Comparison of ENCODE assay signal across 9 cellular contexts in genomic region chr7:151550601-151551286, GRCh38. TPM values are rescaled to one million over a fixed set of nuclear protein-coding genes. Genes with fewer than 3 reads are reported as not detected.
DNase-seq lines count a peak whose midpoint lies in the region; ATAC-seq and TF ChIP-seq lines count a peak whose summit lies in the region.
"Had no signal": no experiment of that assay in that cellular context is flagged by ENCODE, and none has a peak within 500 bp of the region (broad histone marks: within the 10 kb centered on the region; RNA-seq: fewer than 3 reads in every experiment).

No MANE protein-coding gene starts in this region.

- in situ Hi-C loops in astrocyte of the cerebellum (cut with HindIII; ENCODE audit: low sequenced_read_pairs) = no loop called here

- no peaks in the 10 kb centered on the region for H3K36me3 ChIP-seq in esophagus squamous epithelium

- H3K27ac ChIP-seq in substantia nigra (ENCODE audit: low read depth, low read length, poor library complexity, severe bottlenecking) (no peak overlapping the region), esophagus squamous epithelium (no peak overlapping the region)

- no peak for TF ChIP-seq CTCF in AG04449 (IDR thresholded peaks at IDR 0.05; ENCODE audit: insufficient read depth, low read length, missing control alignments)
- TF ChIP-seq CTCF in astrocyte of the cerebellum (IDR thresholded peaks at IDR 0.05; ENCODE audit: low read depth, low read length, missing control alignments) = no peak
- no peak for TF ChIP-seq CTCF in esophagus squamous epithelium (IDR thresholded peaks at IDR 0.05)

- DNase-seq in AG04449 (ENCODE audit: low read depth, low spot score) (peak; percentile 67), astrocyte of the cerebellum (ENCODE audit: low read depth) (peak; percentile 48), kidney glomerular epithelial cell (lab: John Stamatoyannopoulos, UW) (peak; percentile 96), left ventricle myocardium superior (no peak), NK-92 (lab: John Stamatoyannopoulos, UW; ENCODE audit: unreplicated experiment) (no peak), substantia nigra (lab: John Stamatoyannopoulos, UW) (no peak), esophagus squamous epithelium (lab: John Stamatoyannopoulos, UW) (no peak)
- DNase-seq: activated CD4-positive, alpha-beta T cell treated with anti-CD3 and anti-CD28 coated beads for 1 hour had no signal

- H3K9me3 ChIP-seq in esophagus squamous epithelium = no peaks in the 10 kb centered on the region

- TF ChIP-seq POLR2A in esophagus squamous epithelium (IDR thresholded peaks at IDR 0.05) = no peak

- peaks cover 0 to 1% (median 0%) of the 10 kb centered on the region in 4 donors for H3K27me3 ChIP-seq in esophagus squamous epithelium

- intact Hi-C loops in left ventricle myocardium superior (cut with micrococcal nuclease) = no loop called here
- intact Hi-C loops in esophagus squamous epithelium (cut with DNase I) = no loop called here

- 40 to 57% methylated on average over 4 of the region's 4 CpGs for WGBS in esophagus squamous epithelium, 2 donors

- CTCF ChIA-PET in AG04449 (lab: Yijun Ruan, JAX) = interaction anchor here (1.0 kb wide), 1 partner anchor 208 kb away, joined by 3 read pairs; no protein-coding TSS in a partner anchor

- H3K4me1 ChIP-seq in esophagus squamous epithelium = peaks cover 0 to 35% (median 9%) of the 10 kb centered on the region in 3 donors

- ATAC-seq in HG03139 (IDR thresholded peaks at IDR 0.05; ENCODE audit: unreplicated experiment) (peak; percentile 56), left ventricle myocardium superior (no peak)

- POLR2A ChIA-PET in AG04449 (lab: Yijun Ruan, JAX) = no interaction called here

- no peak overlapping the region for H3K4me3 ChIP-seq in AG04449 (ENCODE audit: low read depth, low read length)
- no peak overlapping the region for H3K4me3 ChIP-seq in astrocyte of the cerebellum (ENCODE audit: low read depth, low read length)
- no peak overlapping the region for H3K4me3 ChIP-seq in esophagus squamous epithelium

RNA-seq across cellular contexts. Expression of gene RHEB, which starts 31.0 kb away (rescaled TPM):
- 116 TPM for total RNA-seq in left ventricle myocardium superior
- 10 to 100 TPM; 37.1 to 82.6 (median 54.4) TPM for total RNA-seq in esophagus squamous epithelium

Comparison
In these comparisons a context has a peak if more than half of its experiments do, and no peak if none do; other contexts are left out.
1. DNase-seq: peak in AG04449 (single experiment), astrocyte of the cerebellum (single experiment) and kidney glomerular epithelial cell (single experiment); none in left ventricle myocardium superior (single experiment), NK-92 (single experiment), substantia nigra (0 of 49) and esophagus squamous epithelium (single experiment).